In the genomic region with DNA sequence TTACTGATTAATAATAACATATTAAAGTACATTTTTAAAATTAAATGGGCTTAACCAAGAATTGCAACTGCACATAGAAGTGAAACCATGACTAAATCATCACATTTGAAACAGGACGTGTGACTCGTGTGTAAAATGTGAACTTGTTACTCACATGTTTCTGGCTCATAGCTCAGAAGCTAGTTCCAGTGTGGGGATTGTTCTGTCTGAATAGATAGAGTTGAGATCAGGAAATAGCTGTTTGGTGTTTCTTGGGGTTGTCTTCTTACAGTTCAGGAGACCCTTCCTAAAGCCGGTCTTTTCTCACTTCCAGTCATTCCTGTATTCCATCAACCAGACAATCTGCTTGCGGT, we compare ENCODE assay signal across 8 cellular contexts.
A peak's percentile ranks its signal among the peaks of the same experiment; 100 is the strongest.
DNase-seq lines count a peak whose midpoint lies in the region; ATAC-seq and TF ChIP-seq lines count a peak whose summit lies in the region.
"Not testable (repeated sequence)": the region's sequence is repeated elsewhere in the genome, so short reads cannot be mapped to it uniquely, and the experiment has no call there.

No MANE protein-coding gene starts in this region.

- H3K9ac ChIP-seq in parathyroid adenoma, result not testable (repeated sequence)

- not testable (repeated sequence) for H3K4me3 ChIP-seq in right atrium auricular region, transverse colon
- peak overlapping the region; percentile 22 for H3K4me3 ChIP-seq in parathyroid adenoma (ENCODE audit: low read depth, low read length)

- H3K4me1 ChIP-seq in right atrium auricular region, result peaks cover 0 to 28% of the 10 kb centered on the region in 2 donors
- H3K4me1 ChIP-seq in parathyroid adenoma, result peaks cover 28% of the 10 kb centered on the region
- H3K4me1 ChIP-seq in transverse colon, result not testable (repeated sequence)

- 19 to 36% methylated on average over 2 to 4 of the region's 4 CpGs for WGBS in transverse colon (ENCODE audit: low coverage in 1 of 2), 2 donors

- H3K36me3 Mint-ChIP-seq in activated naive CD4-positive, alpha-beta T cell treated with anti-CD3 and anti-CD28 coated beads for 36 hours (ENCODE audit: low read depth), result peaks cover 22% of the 10 kb centered on the region

- in situ Hi-C loops in SK-MEL-5 (cut with HindIII; ENCODE audit: low pct_unique_long_range_greater_than_20kb, low sequenced_read_pairs); transverse colon (cut with MboI; ENCODE audit: low pct_ligation_motif_present in 1 of 4, low pct_unique_long_range_greater_than_20kb in 1 of 4, low sequenced_read_pairs in 3 of 4): not testable (repeated sequence)

- TF ChIP-seq CTCF in right atrium auricular region (IDR thresholded peaks at IDR 0.05); parathyroid adenoma (IDR thresholded peaks at IDR 0.05); transverse colon (IDR thresholded peaks at IDR 0.05): not testable (repeated sequence)

- H2AFZ ChIP-seq in parathyroid adenoma, result peak overlapping the region; percentile 31

- H3K4me2 ChIP-seq in parathyroid adenoma (ENCODE audit: low read length), result not testable (repeated sequence)

- peak; percentile 47 for ATAC-seq in HG02759 (IDR thresholded peaks at IDR 0.05; ENCODE audit: unreplicated experiment)

- not testable (repeated sequence) for TF ChIP-seq POLR2A in transverse colon (IDR thresholded peaks at IDR 0.05)

- H3K9me3 ChIP-seq in right atrium auricular region; parathyroid adenoma (ENCODE audit: control insufficient read depth, low read length); transverse colon: not testable (repeated sequence)

- not testable (repeated sequence) for H3K36me3 ChIP-seq in right atrium auricular region; parathyroid adenoma (ENCODE audit: control insufficient read depth, insufficient read depth, low read length); transverse colon

- H3K27ac Mint-ChIP-seq in activated naive CD4-positive, alpha-beta T cell treated with anti-CD3 and anti-CD28 coated beads for 36 hours, result not testable (repeated sequence)

- not testable (repeated sequence) for H3K27me3 ChIP-seq in right atrium auricular region; parathyroid adenoma (ENCODE audit: control insufficient read depth, insufficient read depth, low read length); transverse colon

- not testable (repeated sequence) for H3K4me3 Mint-ChIP-seq in activated naive CD4-positive, alpha-beta T cell treated with anti-CD3 and anti-CD28 coated beads for 36 hours

- H3K9me3 Mint-ChIP-seq in activated naive CD4-positive, alpha-beta T cell treated with anti-CD3 and anti-CD28 coated beads for 36 hours, result not testable (repeated sequence)

- H3K79me2 ChIP-seq in parathyroid adenoma, result not testable (repeated sequence)

- peaks cover 40% of the 10 kb centered on the region for H3K4me1 Mint-ChIP-seq in activated naive CD4-positive, alpha-beta T cell treated with anti-CD3 and anti-CD28 coated beads for 36 hours (ENCODE audit: low read depth)

- H3K27ac ChIP-seq in right atrium auricular region (peak overlapping the region; percentile 56 to 64), parathyroid adenoma (peak overlapping the region; percentile 78), transverse colon (peak overlapping the region; percentile 15 to 62 (median 42))

- CTCF ChIA-PET in activated naive CD4-positive, alpha-beta T cell treated with anti-CD3 and anti-CD28 coated beads for 36 hours (lab: Charles Lee), result interaction anchor here (0.6 to 0.8 kb wide), 2 partner anchors 88 to 518 kb away, joined by 3 to 4 read pairs; no protein-coding TSS in a partner anchor

- intact Hi-C loops in activated naive CD4-positive, alpha-beta T cell treated with anti-CD3 and anti-CD28 coated beads for 36 hours (cut with micrococcal nuclease); transverse colon (cut with DNase I; ENCODE audit: low total_unique reads): not testable (repeated sequence)

- DNase-seq in ELR (ENCODE audit: low read depth), result peak; percentile 32
- peak; percentile 37 for DNase-seq in SK-MEL-5 (ENCODE audit: low read depth, low spot score)
- peak; percentile 37 for DNase-seq in activated naive CD4-positive, alpha-beta T cell treated with anti-CD3 and anti-CD28 coated beads for 36 hours
- DNase-seq in dermis blood vessel endothelial cell, result peak; percentile 56
- DNase-seq in right atrium auricular region (ENCODE audit: low spot score); transverse colon: not testable (repeated sequence)

- not testable (repeated sequence) for H3K27me3 Mint-ChIP-seq in activated naive CD4-positive, alpha-beta T cell treated with anti-CD3 and anti-CD28 coated beads for 36 hours (ENCODE audit: low read depth)

- TF ChIP-seq EP300 in transverse colon (IDR thresholded peaks at IDR 0.05; ENCODE audit: low read depth), result not testable (repeated sequence)
